In the genomic region with DNA sequence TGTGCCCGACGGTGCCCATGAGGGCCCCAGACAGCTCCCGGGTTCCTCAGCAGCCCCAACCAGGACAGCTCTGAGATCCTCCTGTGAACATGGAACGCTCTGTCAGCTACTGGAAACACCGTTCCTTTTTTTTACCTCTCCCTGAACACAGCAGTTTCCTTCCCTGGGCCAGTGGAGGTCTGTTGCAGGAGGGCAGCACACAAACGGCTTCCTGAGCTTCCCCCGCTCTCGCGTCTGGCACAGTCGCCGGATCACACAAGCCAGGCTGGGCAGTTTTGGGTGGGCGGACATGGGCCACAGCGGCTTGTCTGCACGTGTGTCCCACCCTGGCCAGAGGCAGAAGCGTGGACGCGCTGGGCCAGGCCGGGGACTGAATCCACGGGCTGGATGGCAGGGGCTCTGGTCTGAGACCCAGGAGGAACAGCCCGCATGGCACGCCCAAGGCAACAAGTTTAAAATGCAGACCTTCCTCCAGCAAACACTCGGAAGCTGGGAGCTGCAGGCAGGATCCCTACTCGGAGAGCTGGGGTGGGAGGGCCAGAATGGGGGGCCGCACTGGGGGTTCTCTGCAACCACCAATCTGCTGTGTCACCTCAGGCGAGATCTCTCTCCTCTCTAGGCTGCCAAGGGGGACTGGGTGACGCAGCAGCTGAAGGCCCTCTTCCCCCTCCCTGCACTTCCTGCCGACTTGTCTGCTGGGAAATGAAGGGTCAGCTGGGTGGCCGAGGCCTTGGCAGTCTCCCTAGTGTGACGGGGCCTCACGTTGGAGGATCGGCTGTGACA, we compare ENCODE assay signal across 10 cellular contexts.
A peak's percentile ranks its signal among the peaks of the same experiment; 100 is the strongest.
DNase-seq lines count a peak whose midpoint lies in the region; ATAC-seq, FAIRE-seq and TF ChIP-seq lines count a peak whose summit lies in the region.
"Had no signal": no experiment of that assay in that cellular context is flagged by ENCODE, and none has a peak within 500 bp of the region (broad histone marks: within the 10 kb centered on the region; RNA-seq: fewer than 3 reads in every experiment).

No MANE protein-coding gene starts in this region.

- H3K4me2 ChIP-seq in SK-N-SH = 0 out of 2 replicates have a peak overlapping the region, but pooled peaks have one; percentile 33

- no peaks in the 10 kb centered on the region for H3K9me2 ChIP-seq in SK-N-SH

- no peaks in the 10 kb centered on the region for H3K36me3 Mint-ChIP-seq in naive thymus-derived CD4-positive, alpha-beta T cell

- no peak for TF ChIP-seq RAD21 in SK-N-SH (IDR thresholded peaks at IDR 0.05; ENCODE audit: low read length)

- H3K79me2 ChIP-seq in SK-N-SH (ENCODE audit: insufficient read depth) = peaks cover 73% of the 10 kb centered on the region; the same call in 1 of the 2 replicates

- peaks cover 0 to 56% of the 10 kb centered on the region in 2 experiments; a peak in 1 of 4 replicates for H3K4me1 ChIP-seq in SK-N-SH (ENCODE audit: control insufficient read depth in 1 of 2, insufficient read depth in 2 of 2, low read depth in 1 of 2, low read length in 1 of 2)
- H3K4me1 ChIP-seq in naive thymus-derived CD4-positive, alpha-beta T cell (ENCODE audit: control insufficient read depth in 2 of 2, insufficient read depth in 2 of 2, low read length in 2 of 2) = no peaks in the 10 kb centered on the region

- H2AFZ ChIP-seq in SK-N-SH (ENCODE audit: low read depth) = no peak overlapping the region

- H3K36me3 ChIP-seq in SK-N-SH (replicated peaks in 1 of 2; ENCODE audit: control insufficient read depth in 1 of 2, insufficient read depth in 2 of 2, low read length in 1 of 2) = no peaks in the 10 kb centered on the region
- no peaks in the 10 kb centered on the region for H3K36me3 ChIP-seq in naive thymus-derived CD4-positive, alpha-beta T cell (ENCODE audit: control insufficient read depth in 2 of 3, insufficient read depth in 3 of 3, low read length in 3 of 3)

- H3K9me3 ChIP-seq in SK-N-SH = no peaks in the 10 kb centered on the region
- H3K9me3 ChIP-seq in naive thymus-derived CD4-positive, alpha-beta T cell (ENCODE audit: control insufficient read depth in 2 of 3, low read length in 3 of 3) = no peaks in the 10 kb centered on the region

- H3K27ac ChIP-seq in SK-N-SH (ENCODE audit: low read depth in 2 of 2, low read length in 1 of 2) = peak overlapping the region; percentile 47 to 85
- H3K27ac ChIP-seq in naive thymus-derived CD4-positive, alpha-beta T cell (ENCODE audit: low read depth, low read length) = no peak overlapping the region

- CTCF ChIA-PET in SK-N-SH (lab: Yijun Ruan, JAX) = interaction anchor here (0.8 to 2.2 kb wide), 11 partner anchors 10 to 149 kb away, joined by 3 to 9 read pairs (median 4); no protein-coding TSS in a partner anchor
- CTCF ChIA-PET in naive thymus-derived CD4-positive, alpha-beta T cell (lab: Charles Lee) = no interaction called here

- H3K4me3 Mint-ChIP-seq in naive thymus-derived CD4-positive, alpha-beta T cell = peak overlapping the region in 1 of 10 donors; percentile 19
- H3K4me3 Mint-ChIP-seq: activated T-helper 17 cell treated with anti-CD3 and anti-CD28 coated beads, Interleukin-2, amount 50 U/mL, for 72 hours had no signal

- peak; percentile 62 for DNase-seq in A172 (ENCODE audit: low spot score)
- DNase-seq in SK-N-SH = peak; percentile 63
- peak; percentile 9 for DNase-seq in foreskin melanocyte
- DNase-seq in naive thymus-derived CD4-positive, alpha-beta T cell = no peak
- no peak for DNase-seq in NCI-H1105 treated with DMSO at 0.1 percent for 48 hours (lab: John Stamatoyannopoulos, UW)
- DNase-seq in urothelium cell line (ENCODE audit: low spot score) = no peak
- no peak for DNase-seq in retina

- 0 out of 2 replicates have a peak overlapping the region, but pooled peaks have one; percentile 20 for H3K9ac ChIP-seq in SK-N-SH

- H3K27me3 ChIP-seq in SK-N-SH (ENCODE audit: insufficient read depth) = no peaks in the 10 kb centered on the region
- H3K27me3 ChIP-seq in naive thymus-derived CD4-positive, alpha-beta T cell (ENCODE audit: control insufficient read depth in 2 of 2, insufficient read depth in 2 of 2, low read length in 2 of 2) = no peaks in the 10 kb centered on the region

- H3K27ac Mint-ChIP-seq in naive thymus-derived CD4-positive, alpha-beta T cell = no peak overlapping the region
- H3K27ac Mint-ChIP-seq: activated T-helper 17 cell treated with anti-CD3 and anti-CD28 coated beads, Interleukin-2, amount 50 U/mL, for 72 hours had no signal

- no peak for TF ChIP-seq CTCF in SK-N-SH (IDR thresholded peaks at IDR 0.05)

- no peaks in the 10 kb centered on the region for H3F3A ChIP-seq in SK-N-SH (replicated peaks; ENCODE audit: insufficient read depth)

- POLR2A ChIA-PET in SK-N-SH (lab: Yijun Ruan, JAX) = interaction anchor here (1.1 to 1.2 kb wide), 2 partner anchors 25 to 30 kb away, joined by 3 to 4 read pairs; no protein-coding TSS in a partner anchor
- POLR2A ChIA-PET in naive thymus-derived CD4-positive, alpha-beta T cell (lab: Charles Lee) = no interaction called here

- H4K20me1 ChIP-seq in SK-N-SH (ENCODE audit: insufficient read depth) = peaks cover 6% of the 10 kb centered on the region; the same call in 1 of the 2 replicates

- FAIRE-seq in urothelium cell line (lab: Jason Lieb, UNC) = no peak
- FAIRE-seq: islet of Langerhans had no signal

- no peak for TF ChIP-seq EP300 in SK-N-SH (IDR thresholded peaks at IDR 0.05; ENCODE audit: borderline replicate concordance in 1 of 2, low read depth in 1 of 2, low read length in 1 of 2)

- H3K4me3 ChIP-seq in SK-N-SH (ENCODE audit: low read depth in 2 of 2, low read length in 1 of 2) = no peak overlapping the region
- H3K4me3 ChIP-seq in naive thymus-derived CD4-positive, alpha-beta T cell (ENCODE audit: low read length) = no peak overlapping the region

- 77% methylated on average over 27 of the region's 31 CpGs for WGBS in SK-N-SH (ENCODE audit: low lambda C conversion rate)

- ATAC-seq in naive thymus-derived CD4-positive, alpha-beta T cell = peak; percentile 89
- ATAC-seq in GM21717 (IDR thresholded peaks at IDR 0.05; ENCODE audit: unreplicated experiment) = no peak

- intact Hi-C loops in naive thymus-derived CD4-positive, alpha-beta T cell (cut with micrococcal nuclease) = no loop called here

- H3K4me1 Mint-ChIP-seq in naive thymus-derived CD4-positive, alpha-beta T cell = peaks cover 0 to 3% (median 0%) of the 10 kb centered on the region in 7 donors
- H3K4me1 Mint-ChIP-seq: activated T-helper 17 cell treated with anti-CD3 and anti-CD28 coated beads, Interleukin-2, amount 50 U/mL, for 72 hours had no signal

- no peaks in the 10 kb centered on the region for H3K27me3 Mint-ChIP-seq in naive thymus-derived CD4-positive, alpha-beta T cell
- H3K27me3 Mint-ChIP-seq: activated T-helper 17 cell treated with anti-CD3 and anti-CD28 coated beads, Interleukin-2, amount 50 U/mL, for 72 hours had no signal

- no peaks in the 10 kb centered on the region for H3K9me3 Mint-ChIP-seq in naive thymus-derived CD4-positive, alpha-beta T cell
- H3K9me3 Mint-ChIP-seq: activated T-helper 17 cell treated with anti-CD3 and anti-CD28 coated beads, Interleukin-2, amount 50 U/mL, for 72 hours had no signal

TF ChIP-seq in SK-N-SH, 30 proteins besides CTCF, POLR2A, EP300 and RAD21:
- no peak for TF ChIP-seq FOXJ3 (CRISPR knock-in tag; IDR thresholded peaks at IDR 0.05)
- peak; percentile 61; the same call in 1 of the 2 replicates for TF ChIP-seq MXI1 (IDR thresholded peaks at IDR 0.05; ENCODE audit: low read depth, low read length)

Comparison
In these comparisons a context has a peak if more than half of its experiments do, and no peak if none do; other contexts are left out.
1. DNase-seq: peak in A172 (single experiment), SK-N-SH (single experiment) and foreskin melanocyte (single experiment); none in naive thymus-derived CD4-positive, alpha-beta T cell (0 of 9), NCI-H1105 treated with DMSO at 0.1 percent for 48 hours (single experiment), urothelium cell line (single experiment) and retina (single experiment).